In the genomic region with DNA sequence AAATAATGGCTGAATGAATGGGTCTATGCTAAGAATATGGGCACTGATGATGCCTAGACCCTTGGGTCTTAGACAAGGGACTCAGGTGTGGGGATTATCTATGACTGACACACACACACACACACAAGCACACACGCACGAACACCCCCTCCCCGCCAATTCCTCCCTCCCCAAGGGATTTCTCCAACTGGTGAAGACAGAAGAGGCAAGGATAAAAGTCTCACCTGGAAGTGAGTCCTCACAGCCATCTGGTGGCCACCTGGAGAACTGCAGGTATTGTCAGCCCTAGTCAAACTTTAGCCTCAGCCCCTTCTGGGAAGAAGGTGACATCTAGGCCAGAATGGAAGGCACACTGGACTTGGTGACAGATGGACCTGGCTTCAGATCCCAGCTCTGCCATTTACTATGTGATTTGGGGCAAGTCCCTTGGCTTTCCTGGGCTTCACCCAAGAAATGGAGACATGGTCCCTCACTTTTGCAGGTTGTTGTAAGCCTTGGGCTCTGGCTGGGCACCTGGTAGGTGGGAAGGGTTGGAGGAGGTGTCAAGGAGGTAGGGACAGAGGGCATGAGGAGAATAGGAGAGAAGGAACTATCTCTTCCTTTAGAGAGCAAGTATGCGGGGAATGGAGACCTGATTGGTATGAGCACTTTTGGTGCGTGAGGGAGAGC, we compare ENCODE assay signal across 7 cellular contexts. TPM values are rescaled to one million over a fixed set of nuclear protein-coding genes. Genes with fewer than 3 reads are reported as not detected.
A peak's percentile ranks its signal among the peaks of the same experiment; 100 is the strongest.
DNase-seq lines count a peak whose midpoint lies in the region; ATAC-seq and TF ChIP-seq lines count a peak whose summit lies in the region.

No MANE protein-coding gene starts in this region.

- H3K27ac Mint-ChIP-seq in activated B cell treated with CpG ODN at 0.5 μM for 24 hours = peak overlapping the region; percentile 56

- peak; percentile 26 for ATAC-seq in activated B cell treated with CpG ODN at 0.5 μM for 24 hours (ENCODE audit: low read depth)
- ATAC-seq in GM19467 (IDR thresholded peaks at IDR 0.05; ENCODE audit: unreplicated experiment) = no peak

- H3K4me1 Mint-ChIP-seq in activated B cell treated with CpG ODN at 0.5 μM for 24 hours = peaks cover 16% of the 10 kb centered on the region

- H3K36me3 Mint-ChIP-seq in activated B cell treated with CpG ODN at 0.5 μM for 24 hours (ENCODE audit: low read depth) = no peaks in the 10 kb centered on the region

- intact Hi-C loops in activated B cell treated with CpG ODN at 0.5 μM for 24 hours (cut with micrococcal nuclease) = loop anchor here (1.0 kb wide), 5 partner anchors 23 to 286 kb away; no protein-coding TSS in a partner anchor

- CTCF ChIA-PET in activated B cell treated with CpG ODN at 0.5 μM for 24 hours (lab: Charles Lee) = interaction anchor here (0.7 to 11.1 kb wide), 13 partner anchors 23 to 289 kb away, joined by 3 to 171 read pairs (median 5); a partner anchor contains a TSS

- H3K4me3 Mint-ChIP-seq in activated B cell treated with CpG ODN at 0.5 μM for 24 hours = peak overlapping the region; percentile 8

- TF ChIP-seq CTCF in GM12801 (IDR thresholded peaks at IDR 0.05; ENCODE audit: extremely low read depth, insufficient read length) (peak; percentile 72), activated B cell treated with CpG ODN at 0.5 μM for 24 hours (IDR thresholded peaks at IDR 0.05) (peak; percentile 30)

- POLR2A ChIA-PET in activated B cell treated with CpG ODN at 0.5 μM for 24 hours (lab: Charles Lee) = interaction anchor here (0.7 to 1.0 kb wide), 2 partner anchors 45 to 88 kb away, joined by 3 read pairs; no protein-coding TSS in a partner anchor

- no peaks in the 10 kb centered on the region for H3K27me3 Mint-ChIP-seq in activated B cell treated with CpG ODN at 0.5 μM for 24 hours

- DNase-seq in NCI-H128 (lab: John Stamatoyannopoulos, UW; ENCODE audit: unreplicated experiment) (peak; percentile 56), activated B cell treated with CpG ODN at 0.5 μM for 24 hours (peak; percentile 60), lung microvascular endothelial cell (ENCODE audit: low read depth in 2 of 2) (peak; percentile 43 to 60)
- DNase-seq in central memory CD4-positive, alpha-beta T cell = peak; percentile 60
- peak; percentile 88 for DNase-seq in stimulated activated CD8-positive, alpha-beta memory T cell treated with anti-CD3 and anti-CD28 coated beads, Interleukin-4, amount 100 ng/mL, for 48 hours

- H3K9me3 Mint-ChIP-seq in activated B cell treated with CpG ODN at 0.5 μM for 24 hours = no peaks in the 10 kb centered on the region

RNA-seq across cellular contexts. Expression of a gene that starts 4.0 kb away (rescaled TPM):
- total RNA-seq in activated B cell treated with CpG ODN at 0.5 μM for 24 hours (0.11 TPM in 1 of 2 replicates, not detected in the other), lung microvascular endothelial cell (under 0.01 and 0.22 TPM in 2 replicates)

RNA-seq across cellular contexts. Expression of a gene that starts 5.3 kb away (rescaled TPM):
- 0.16 TPM in 1 of 2 replicates, not detected in the other for total RNA-seq in activated B cell treated with CpG ODN at 0.5 μM for 24 hours
- total RNA-seq in lung microvascular endothelial cell = not detected in 2 replicates

RNA-seq across cellular contexts. Expression of a gene that starts 13.8 kb away (rescaled TPM):
- not detected in 2 replicates for total RNA-seq in activated B cell treated with CpG ODN at 0.5 μM for 24 hours
- not detected in 2 replicates for total RNA-seq in lung microvascular endothelial cell

RNA-seq across cellular contexts. Expression of a gene that starts 21.7 kb away (rescaled TPM):
- total RNA-seq in activated B cell treated with CpG ODN at 0.5 μM for 24 hours (4.6 and 7.4 TPM in 2 replicates), lung microvascular endothelial cell (2.0 and 3.9 TPM in 2 replicates)

RNA-seq across cellular contexts. Expression of a gene that starts 46.6 kb away (rescaled TPM):
- total RNA-seq in activated B cell treated with CpG ODN at 0.5 μM for 24 hours = 76.0 and 81.9 TPM in 2 replicates
- 0.22 TPM in 1 of 2 replicates, not detected in the other for total RNA-seq in lung microvascular endothelial cell
